ENCODE assay signal across 9 cellular contexts in the genomic region with DNA sequence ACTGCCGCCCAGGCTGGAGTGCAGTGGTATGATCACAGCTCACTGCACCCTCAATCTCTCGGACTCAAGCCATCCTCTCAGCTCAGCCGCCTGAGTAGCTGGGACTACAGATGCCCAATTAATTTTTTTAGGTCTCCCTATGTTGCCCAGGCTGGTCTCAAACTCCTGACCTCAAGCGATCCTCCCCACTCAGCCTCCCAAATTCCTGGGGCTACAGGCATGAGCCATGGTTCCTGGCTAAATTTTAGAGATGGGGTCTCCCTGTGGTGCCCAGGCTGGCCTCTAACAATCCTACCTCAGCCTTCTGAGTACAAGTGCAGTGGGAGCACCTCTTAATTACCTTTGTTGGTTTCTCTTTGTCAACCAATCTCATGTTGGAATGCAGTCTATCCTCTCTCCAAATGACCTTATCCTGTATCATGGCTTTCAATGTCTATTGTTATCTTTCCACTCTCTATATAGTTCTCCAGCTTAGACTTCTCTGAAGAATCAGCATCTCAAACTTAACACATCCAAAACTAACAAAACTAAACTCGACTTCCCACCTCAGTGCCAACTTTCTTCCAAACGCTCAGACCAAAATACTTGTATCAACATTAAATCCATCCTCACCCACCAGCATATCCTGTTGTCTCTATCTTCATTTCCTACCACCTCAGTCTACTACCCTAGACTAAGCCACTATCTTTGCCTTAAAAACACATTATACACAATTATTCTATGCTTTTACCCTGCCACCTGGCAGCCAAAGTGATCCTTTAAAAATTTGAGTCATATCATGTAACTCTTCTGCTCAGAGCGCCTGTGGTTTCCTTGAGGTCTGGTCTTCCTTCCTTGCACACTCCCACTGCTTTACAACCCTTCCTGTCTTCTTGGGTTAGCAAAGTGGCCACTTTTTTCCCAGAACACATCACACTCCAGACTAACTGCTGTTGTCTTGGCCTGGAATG. TPM values are rescaled to one million over a fixed set of nuclear protein-coding genes. Genes with fewer than 3 reads are reported as not detected.
DNase-seq lines count a peak whose midpoint lies in the region; ATAC-seq lines count a peak whose summit lies in the region.
"Had no signal": no experiment of that assay in that cellular context is flagged by ENCODE, and none has a peak within 500 bp of the region (broad histone marks: within the 10 kb centered on the region; RNA-seq: fewer than 3 reads in every experiment).

No MANE protein-coding gene starts in this region.

- intact Hi-C loops in dendritic cell treated with granulocyte-macrophage colony-stimulating factor and Interleukin-4, amounts not matched to agents 40 ng/mL and 50 ng/mL, for 4 days (cut with micrococcal nuclease): no loop called here

- peaks cover 94% of the 10 kb centered on the region for H3K4me1 Mint-ChIP-seq in dendritic cell treated with granulocyte-macrophage colony-stimulating factor and Interleukin-4, amounts not matched to agents 40 ng/mL and 50 ng/mL, for 4 days (ENCODE audit: low read depth)
- H3K4me1 Mint-ChIP-seq in stimulated activated naive B cell treated with anti-CD40 and anti-IgM and Interleukin-4, amounts not matched to agents 10 μg/mL and 1 μg/mL and 100 μg/mL, for 72 hours: peaks cover 46 to 86% of the 10 kb centered on the region in 2 donors

- in situ Hi-C loops in G401 (cut with HindIII; ENCODE audit: low sequenced_read_pairs): no loop called here

- peak overlapping the region; percentile 2 for H3K4me3 Mint-ChIP-seq in dendritic cell treated with granulocyte-macrophage colony-stimulating factor and Interleukin-4, amounts not matched to agents 40 ng/mL and 50 ng/mL, for 4 days
- H3K4me3 Mint-ChIP-seq in stimulated activated naive B cell treated with anti-CD40 and anti-IgM and Interleukin-4, amounts not matched to agents 10 μg/mL and 1 μg/mL and 100 μg/mL, for 72 hours: no peak overlapping the region

- peak; percentile 10 to 31 for ATAC-seq in stimulated activated naive B cell treated with anti-CD40 and anti-IgM and Interleukin-4, amounts not matched to agents 10 μg/mL and 1 μg/mL and 100 μg/mL, for 72 hours (replicated peaks)
- ATAC-seq in HG02678 (IDR thresholded peaks at IDR 0.05; ENCODE audit: unreplicated experiment): no peak

- no peaks in the 10 kb centered on the region for H3K27me3 Mint-ChIP-seq in dendritic cell treated with granulocyte-macrophage colony-stimulating factor and Interleukin-4, amounts not matched to agents 40 ng/mL and 50 ng/mL, for 4 days
- H3K27me3 Mint-ChIP-seq in stimulated activated naive B cell treated with anti-CD40 and anti-IgM and Interleukin-4, amounts not matched to agents 10 μg/mL and 1 μg/mL and 100 μg/mL, for 72 hours: no peaks in the 10 kb centered on the region

- DNase-seq in DMS 273 (lab: John Stamatoyannopoulos, UW; ENCODE audit: unreplicated experiment) (peak; percentile 43), DMS 273 treated with DMSO at 0.1 percent for 48 hours (lab: John Stamatoyannopoulos, UW) (no peak), T-helper 2 cell (peak in 4 of 5 experiments; percentile 13 to 86 (median 44)), G401 (ENCODE audit: low spot score) (no peak), medulla oblongata (ENCODE audit: extremely low spot score) (no peak)
- no peak for DNase-seq in stimulated activated naive B cell treated with anti-CD40 and anti-IgM and Interleukin-4, amounts not matched to agents 10 μg/mL and 1 μg/mL and 100 μg/mL, for 72 hours
- DNase-seq: 8988T had no signal

- H3K36me3 Mint-ChIP-seq in dendritic cell treated with granulocyte-macrophage colony-stimulating factor and Interleukin-4, amounts not matched to agents 40 ng/mL and 50 ng/mL, for 4 days (ENCODE audit: low read depth): peaks cover 58% of the 10 kb centered on the region
- peaks cover 37 to 56% of the 10 kb centered on the region in 2 donors for H3K36me3 Mint-ChIP-seq in stimulated activated naive B cell treated with anti-CD40 and anti-IgM and Interleukin-4, amounts not matched to agents 10 μg/mL and 1 μg/mL and 100 μg/mL, for 72 hours

- peak overlapping the region; percentile 2 for H3K27ac Mint-ChIP-seq in dendritic cell treated with granulocyte-macrophage colony-stimulating factor and Interleukin-4, amounts not matched to agents 40 ng/mL and 50 ng/mL, for 4 days
- peak overlapping the region; percentile 52 for H3K27ac Mint-ChIP-seq in stimulated activated naive B cell treated with anti-CD40 and anti-IgM and Interleukin-4, amounts not matched to agents 10 μg/mL and 1 μg/mL and 100 μg/mL, for 72 hours

- H3K9me3 Mint-ChIP-seq in dendritic cell treated with granulocyte-macrophage colony-stimulating factor and Interleukin-4, amounts not matched to agents 40 ng/mL and 50 ng/mL, for 4 days: no peaks in the 10 kb centered on the region
- no peaks in the 10 kb centered on the region for H3K9me3 Mint-ChIP-seq in stimulated activated naive B cell treated with anti-CD40 and anti-IgM and Interleukin-4, amounts not matched to agents 10 μg/mL and 1 μg/mL and 100 μg/mL, for 72 hours

RNA-seq across cellular contexts. Expression of a gene that starts 6.7 kb away (rescaled TPM):
- total RNA-seq in G401 (2014; rRNA removed; shearing (Covaris generic)): 1,171 and 1,350 TPM in 2 replicates

Comparison
In these comparisons a context has a peak if more than half of its experiments do, and no peak if none do; other contexts are left out.
1. DNase-seq: peak in DMS 273 (single experiment) and T-helper 2 cell (4 of 5); none in DMS 273 treated with DMSO at 0.1 percent for 48 hours (single experiment), stimulated activated naive B cell treated with anti-CD40 and anti-IgM and Interleukin-4, amounts not matched to agents 10 μg/mL and 1 μg/mL and 100 μg/mL, for 72 hours (single experiment), G401 (single experiment) and medulla oblongata (single experiment).